In genomic region chr5:128254789-128255188, GRCh38 we compare ENCODE assay signal across 33 cellular contexts.
A peak's percentile ranks its signal among the peaks of the same experiment; 100 is the strongest.
DNase-seq lines count a peak whose midpoint lies in the region; TF ChIP-seq lines count a peak whose summit lies in the region.
"Had no signal": no experiment of that assay in that cellular context is flagged by ENCODE, and none has a peak within 500 bp of the region (broad histone marks: within the 10 kb centered on the region; RNA-seq: fewer than 3 reads in every experiment).

No MANE protein-coding gene starts in this region.

- H3K4me1 Mint-ChIP-seq in MCF 10A (ENCODE audit: insufficient read depth, unreplicated experiment): peaks cover 10% of the 10 kb centered on the region
- H3K4me1 Mint-ChIP-seq: IgD-negative memory B cell, immature natural killer cell, memory B cell, T-helper 17 cell had no signal

- POLR2A ChIA-PET in MCF 10A (lab: Yijun Ruan, JAX): no interaction called here
- POLR2A ChIA-PET in PC-9 (lab: Charles Lee; ENCODE audit: unreplicated experiment): no interaction called here

- intact Hi-C loops in MCF 10A (cut with micrococcal nuclease): no loop called here
- intact Hi-C loops in breast epithelium (cut with DNase I; ENCODE audit: low total_unique reads): no loop called here
- intact Hi-C loops in prostate gland (cut with DNase I): no loop called here
- intact Hi-C loops in PC-9 (cut with micrococcal nuclease; ENCODE audit: unreplicated experiment): no loop called here

- WGBS in prostate gland: 9% methylated on average over 1 of the region's 1 CpG

- H3K27me3 ChIP-seq in breast epithelium: no peaks in the 10 kb centered on the region
- no peaks in the 10 kb centered on the region for H3K27me3 ChIP-seq in prostate gland (replicated peaks; ENCODE audit: insufficient read depth)
- no peaks in the 10 kb centered on the region for H3K27me3 ChIP-seq in PC-9 (ENCODE audit: insufficient read depth, low read depth)
- H3K27me3 ChIP-seq: adrenal gland, cardiac muscle cell, upper lobe of right lung had no signal

- H3K27ac ChIP-seq in breast epithelium (no peak overlapping the region), prostate gland (no peak overlapping the region), PC-9 (no peak overlapping the region)
- H3K27ac ChIP-seq: adrenal gland, C4-2B, coronary artery, GM23248, parathyroid adenoma, upper lobe of right lung had no signal

- no peak overlapping the region for H3K4me3 Mint-ChIP-seq in MCF 10A (ENCODE audit: unreplicated experiment)
- H3K4me3 Mint-ChIP-seq: activated T-cell treated with anti-CD3 and anti-CD28 coated beads, Interleukin-2, amount 50 U/mL, for 72 hours; IgD-negative memory B cell; immature natural killer cell; memory B cell; T-helper 17 cell had no signal

- H3K27me3 Mint-ChIP-seq in MCF 10A (ENCODE audit: insufficient read depth, unreplicated experiment): no peaks in the 10 kb centered on the region
- H3K27me3 Mint-ChIP-seq: IgD-negative memory B cell had no signal

- H3K79me2 ChIP-seq in PC-9 (ENCODE audit: low read depth): no peaks in the 10 kb centered on the region
- H3K79me2 ChIP-seq: parathyroid adenoma had no signal

- no peaks in the 10 kb centered on the region for H3K9me3 ChIP-seq in breast epithelium
- H3K9me3 ChIP-seq in prostate gland: no peaks in the 10 kb centered on the region
- no peaks in the 10 kb centered on the region for H3K9me3 ChIP-seq in PC-9 (ENCODE audit: insufficient read depth, low read depth)
- H3K9me3 ChIP-seq: adrenal gland, Caco-2, upper lobe of right lung had no signal

- BruUV-seq in MCF 10A (replicated peaks; lab: Mats Ljungman, UMichigan): no TSS peak
- no TSS peak for BruUV-seq in PC-9 (replicated peaks; lab: Mats Ljungman, UMichigan)

- CTCF ChIA-PET in MCF 10A (lab: Yijun Ruan, JAX): interaction anchor here (0.6 to 0.9 kb wide), 4 partner anchors 30 to 691 kb away, joined by 3 to 4 read pairs (median 4); no protein-coding TSS in a partner anchor
- CTCF ChIA-PET in PC-9 (lab: Charles Lee): no interaction called here

- 0 out of 2 replicates have a peak, but pooled peaks cover 3% of the 10 kb centered on the region for H3K9me2 ChIP-seq in PC-9 (ENCODE audit: insufficient read depth)

- H3K36me3 ChIP-seq in breast epithelium (no peaks in the 10 kb centered on the region), prostate gland (no peaks in the 10 kb centered on the region), PC-9 (ENCODE audit: low read depth) (no peaks in the 10 kb centered on the region)
- H3K36me3 ChIP-seq: adrenal gland, upper lobe of right lung had no signal

- H3K4me3 ChIP-seq in breast epithelium (no peak overlapping the region), astrocyte of the spinal cord (ENCODE audit: low read depth, low read length) (no peak overlapping the region), prostate gland (no peak overlapping the region), PC-9 (no peak overlapping the region)
- H3K4me3 ChIP-seq: adrenal gland, cardiac muscle cell, coronary artery, GM23248, upper lobe of right lung had no signal

- H3K36me3 Mint-ChIP-seq in MCF 10A (ENCODE audit: insufficient read depth, unreplicated experiment): peaks cover 23% of the 10 kb centered on the region
- H3K36me3 Mint-ChIP-seq: IgD-negative memory B cell, immature natural killer cell, memory B cell had no signal

- H3K9me3 Mint-ChIP-seq in MCF 10A (ENCODE audit: unreplicated experiment): peaks cover 7% of the 10 kb centered on the region
- H3K9me3 Mint-ChIP-seq: activated T-cell treated with anti-CD3 and anti-CD28 coated beads, Interleukin-2, amount 50 U/mL, for 72 hours had no signal

- DNase-seq in MCF 10A (ENCODE audit: unreplicated experiment) (peak; percentile 35), breast epithelium (ENCODE audit: low spot score in 2 of 2) (no peak), astrocyte of the spinal cord (ENCODE audit: low read depth, low spot score) (peak; percentile 23), fibroblast of peridontal ligament (ENCODE audit: extremely low read depth) (peak; percentile 27), prostate gland (ENCODE audit: low spot score) (peak; percentile 19), NCI-H446 (lab: John Stamatoyannopoulos, UW) (no peak), NOMO-1 treated with DMSO at 0.1 percent for 48 hours (lab: John Stamatoyannopoulos, UW; ENCODE audit: unreplicated experiment) (no peak), PC-9 (no peak)
- DNase-seq: 8988T; activated CD4-positive, alpha-beta T cell treated with anti-CD3 and anti-CD28 coated beads, Interleukin-2, amount 50 U/mL, for 4 hours; activated naive CD4-positive, alpha-beta T cell; activated T-cell treated with anti-CD3 and anti-CD28 coated beads, Interleukin-2, amount 50 U/mL, for 72 hours; adrenal gland; Caco-2; DMS53; effector memory CD4-positive, alpha-beta T cell; GM23248; immature natural killer cell; left colon; NCI-H1105; NCI-H187 treated with DMSO at 0.1 percent for 48 hours; NCI-H524 treated with DMSO at 0.1 percent for 48 hours; NK-92 treated with Interleukin-12 subunit alpha and Interleukin-12 subunit beta, amount 100 ng/mL, for 24 hours; small intestine; stimulated activated naive CD4-positive, alpha-beta T cell; T-helper 17 cell; upper lobe of right lung had no signal

- no peaks in the 10 kb centered on the region for H3F3A ChIP-seq in PC-9 (ENCODE audit: insufficient read depth, low read depth)

- H4K20me1 ChIP-seq in PC-9 (ENCODE audit: insufficient read depth): no peaks in the 10 kb centered on the region

- TF ChIP-seq POLR2A in breast epithelium (IDR thresholded peaks at IDR 0.05) (no peak), prostate gland (IDR thresholded peaks at IDR 0.05) (no peak)

- no peak overlapping the region for H2AFZ ChIP-seq in PC-9
- H2AFZ ChIP-seq: GM23248, parathyroid adenoma had no signal

- no peak for TF ChIP-seq CTCF in MCF 10A (IDR thresholded peaks at IDR 0.05; ENCODE audit: unreplicated experiment)
- no peak for TF ChIP-seq CTCF in breast epithelium (IDR thresholded peaks at IDR 0.05)
- TF ChIP-seq CTCF in astrocyte of the spinal cord (IDR thresholded peaks at IDR 0.05; ENCODE audit: low read depth, low read length): no peak
- no peak for TF ChIP-seq CTCF in prostate gland (IDR thresholded peaks at IDR 0.05)
- no peak for TF ChIP-seq CTCF in PC-9 (conservative IDR thresholded peaks at IDR 0.05)

- no peak overlapping the region for H3K4me2 ChIP-seq in PC-9

- in situ Hi-C loops in astrocyte of the spinal cord (cut with HindIII; ENCODE audit: low sequenced_read_pairs): no loop called here

- H3K27ac Mint-ChIP-seq in MCF 10A (ENCODE audit: low read depth, unreplicated experiment): no peak overlapping the region
- H3K27ac Mint-ChIP-seq: activated T-cell treated with anti-CD3 and anti-CD28 coated beads, Interleukin-2, amount 50 U/mL, for 72 hours; IgD-negative memory B cell; immature natural killer cell; memory B cell; T-helper 17 cell had no signal

- no peaks in the 10 kb centered on the region for H3K4me1 ChIP-seq in breast epithelium
- H3K4me1 ChIP-seq in prostate gland (replicated peaks): no peaks in the 10 kb centered on the region
- H3K4me1 ChIP-seq in PC-9 (replicated peaks; ENCODE audit: insufficient read depth): no peaks in the 10 kb centered on the region
- H3K4me1 ChIP-seq: adrenal gland, Caco-2, parathyroid adenoma, upper lobe of right lung had no signal

Comparison
In these comparisons a context has a peak if more than half of its experiments do, and no peak if none do; other contexts are left out.
1. DNase-seq: peak in MCF 10A (single experiment), astrocyte of the spinal cord (single experiment), fibroblast of peridontal ligament (single experiment) and prostate gland (single experiment); none in breast epithelium (0 of 2), NCI-H446 (0 of 2), NOMO-1 treated with DMSO at 0.1 percent for 48 hours (single experiment) and PC-9 (0 of 2).